2 cellular contexts compared by ENCODE assay signal in the genomic region with DNA sequence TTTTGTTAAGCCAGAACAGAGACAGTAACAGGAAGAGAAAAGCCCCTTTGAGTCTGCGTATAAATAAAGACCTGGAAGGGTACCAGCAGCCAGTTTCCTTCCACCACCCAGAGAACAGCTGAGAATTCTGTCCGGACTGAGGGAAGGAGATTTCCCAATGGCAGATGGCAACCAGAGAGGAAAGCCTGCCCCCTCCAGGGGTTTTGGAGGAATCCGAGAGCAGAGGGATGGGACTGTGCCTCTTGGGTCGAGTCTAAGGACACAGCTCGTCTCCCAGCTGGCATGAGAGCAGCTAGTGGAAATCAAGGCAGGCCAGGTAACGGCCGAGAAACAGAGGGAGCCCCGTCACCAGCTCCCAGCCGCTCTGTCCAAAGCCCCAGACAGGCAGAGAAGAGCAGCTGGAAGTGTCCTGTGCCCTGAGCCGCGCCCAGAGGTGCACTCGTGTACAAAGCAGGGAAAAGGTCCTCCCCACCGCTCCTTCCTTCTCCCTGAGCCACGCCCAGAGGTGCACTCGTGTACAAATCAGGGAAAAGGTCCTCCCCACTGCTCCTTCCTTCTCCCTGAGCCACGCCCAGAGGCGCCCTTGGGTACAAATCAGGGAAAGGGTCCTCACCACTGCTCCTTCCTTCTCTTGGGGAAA.
TF ChIP-seq lines count a peak whose summit lies in the region.

No MANE protein-coding gene starts in this region.

TF ChIP-seq in Ishikawa, 13 proteins besides CTCF, POLR2A, EP300 and RAD21 (continued from another document):
- TF ChIP-seq, protein P1, sequence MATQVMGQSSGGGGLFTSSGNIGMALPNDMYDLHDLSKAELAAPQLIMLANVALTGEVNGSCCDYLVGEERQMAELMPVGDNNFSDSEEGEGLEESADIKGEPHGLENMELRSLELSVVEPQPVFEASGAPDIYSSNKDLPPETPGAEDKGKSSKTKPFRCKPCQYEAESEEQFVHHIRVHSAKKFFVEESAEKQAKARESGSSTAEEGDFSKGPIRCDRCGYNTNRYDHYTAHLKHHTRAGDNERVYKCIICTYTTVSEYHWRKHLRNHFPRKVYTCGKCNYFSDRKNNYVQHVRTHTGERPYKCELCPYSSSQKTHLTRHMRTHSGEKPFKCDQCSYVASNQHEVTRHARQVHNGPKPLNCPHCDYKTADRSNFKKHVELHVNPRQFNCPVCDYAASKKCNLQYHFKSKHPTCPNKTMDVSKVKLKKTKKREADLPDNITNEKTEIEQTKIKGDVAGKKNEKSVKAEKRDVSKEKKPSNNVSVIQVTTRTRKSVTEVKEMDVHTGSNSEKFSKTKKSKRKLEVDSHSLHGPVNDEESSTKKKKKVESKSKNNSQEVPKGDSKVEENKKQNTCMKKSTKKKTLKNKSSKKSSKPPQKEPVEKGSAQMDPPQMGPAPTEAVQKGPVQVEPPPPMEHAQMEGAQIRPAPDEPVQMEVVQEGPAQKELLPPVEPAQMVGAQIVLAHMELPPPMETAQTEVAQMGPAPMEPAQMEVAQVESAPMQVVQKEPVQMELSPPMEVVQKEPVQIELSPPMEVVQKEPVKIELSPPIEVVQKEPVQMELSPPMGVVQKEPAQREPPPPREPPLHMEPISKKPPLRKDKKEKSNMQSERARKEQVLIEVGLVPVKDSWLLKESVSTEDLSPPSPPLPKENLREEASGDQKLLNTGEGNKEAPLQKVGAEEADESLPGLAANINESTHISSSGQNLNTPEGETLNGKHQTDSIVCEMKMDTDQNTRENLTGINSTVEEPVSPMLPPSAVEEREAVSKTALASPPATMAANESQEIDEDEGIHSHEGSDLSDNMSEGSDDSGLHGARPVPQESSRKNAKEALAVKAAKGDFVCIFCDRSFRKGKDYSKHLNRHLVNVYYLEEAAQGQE (IDR thresholded peaks at IDR 0.05; ENCODE audit: low read depth), result no peak
- TF ChIP-seq, protein P2, sequence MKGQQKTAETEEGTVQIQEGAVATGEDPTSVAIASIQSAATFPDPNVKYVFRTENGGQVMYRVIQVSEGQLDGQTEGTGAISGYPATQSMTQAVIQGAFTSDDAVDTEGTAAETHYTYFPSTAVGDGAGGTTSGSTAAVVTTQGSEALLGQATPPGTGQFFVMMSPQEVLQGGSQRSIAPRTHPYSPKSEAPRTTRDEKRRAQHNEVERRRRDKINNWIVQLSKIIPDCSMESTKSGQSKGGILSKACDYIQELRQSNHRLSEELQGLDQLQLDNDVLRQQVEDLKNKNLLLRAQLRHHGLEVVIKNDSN (IDR thresholded peaks at IDR 0.05), result no peak
- TF ChIP-seq EGR1 (IDR thresholded peaks at IDR 0.05), result no peak
- TF ChIP-seq CREB1 (IDR thresholded peaks at IDR 0.05; ENCODE audit: low read depth), result no peak
- TF ChIP-seq TAF1 (IDR thresholded peaks at IDR 0.05; ENCODE audit: low read depth), result no peak
- no peak for TF ChIP-seq NFIC (IDR thresholded peaks at IDR 0.05)
- no peak for TF ChIP-seq TCF12 (IDR thresholded peaks at IDR 0.05; ENCODE audit: low read depth)
- no peak for TF ChIP-seq YY1 (IDR thresholded peaks at IDR 0.05; ENCODE audit: low read depth)
- TF ChIP-seq ZBTB7A (IDR thresholded peaks at IDR 0.05; ENCODE audit: low read depth), result no peak

TF ChIP-seq in H1, 55 proteins besides CTCF, POLR2A, EP300 and RAD21 (continued from another document):
- TF ChIP-seq, protein P3, sequence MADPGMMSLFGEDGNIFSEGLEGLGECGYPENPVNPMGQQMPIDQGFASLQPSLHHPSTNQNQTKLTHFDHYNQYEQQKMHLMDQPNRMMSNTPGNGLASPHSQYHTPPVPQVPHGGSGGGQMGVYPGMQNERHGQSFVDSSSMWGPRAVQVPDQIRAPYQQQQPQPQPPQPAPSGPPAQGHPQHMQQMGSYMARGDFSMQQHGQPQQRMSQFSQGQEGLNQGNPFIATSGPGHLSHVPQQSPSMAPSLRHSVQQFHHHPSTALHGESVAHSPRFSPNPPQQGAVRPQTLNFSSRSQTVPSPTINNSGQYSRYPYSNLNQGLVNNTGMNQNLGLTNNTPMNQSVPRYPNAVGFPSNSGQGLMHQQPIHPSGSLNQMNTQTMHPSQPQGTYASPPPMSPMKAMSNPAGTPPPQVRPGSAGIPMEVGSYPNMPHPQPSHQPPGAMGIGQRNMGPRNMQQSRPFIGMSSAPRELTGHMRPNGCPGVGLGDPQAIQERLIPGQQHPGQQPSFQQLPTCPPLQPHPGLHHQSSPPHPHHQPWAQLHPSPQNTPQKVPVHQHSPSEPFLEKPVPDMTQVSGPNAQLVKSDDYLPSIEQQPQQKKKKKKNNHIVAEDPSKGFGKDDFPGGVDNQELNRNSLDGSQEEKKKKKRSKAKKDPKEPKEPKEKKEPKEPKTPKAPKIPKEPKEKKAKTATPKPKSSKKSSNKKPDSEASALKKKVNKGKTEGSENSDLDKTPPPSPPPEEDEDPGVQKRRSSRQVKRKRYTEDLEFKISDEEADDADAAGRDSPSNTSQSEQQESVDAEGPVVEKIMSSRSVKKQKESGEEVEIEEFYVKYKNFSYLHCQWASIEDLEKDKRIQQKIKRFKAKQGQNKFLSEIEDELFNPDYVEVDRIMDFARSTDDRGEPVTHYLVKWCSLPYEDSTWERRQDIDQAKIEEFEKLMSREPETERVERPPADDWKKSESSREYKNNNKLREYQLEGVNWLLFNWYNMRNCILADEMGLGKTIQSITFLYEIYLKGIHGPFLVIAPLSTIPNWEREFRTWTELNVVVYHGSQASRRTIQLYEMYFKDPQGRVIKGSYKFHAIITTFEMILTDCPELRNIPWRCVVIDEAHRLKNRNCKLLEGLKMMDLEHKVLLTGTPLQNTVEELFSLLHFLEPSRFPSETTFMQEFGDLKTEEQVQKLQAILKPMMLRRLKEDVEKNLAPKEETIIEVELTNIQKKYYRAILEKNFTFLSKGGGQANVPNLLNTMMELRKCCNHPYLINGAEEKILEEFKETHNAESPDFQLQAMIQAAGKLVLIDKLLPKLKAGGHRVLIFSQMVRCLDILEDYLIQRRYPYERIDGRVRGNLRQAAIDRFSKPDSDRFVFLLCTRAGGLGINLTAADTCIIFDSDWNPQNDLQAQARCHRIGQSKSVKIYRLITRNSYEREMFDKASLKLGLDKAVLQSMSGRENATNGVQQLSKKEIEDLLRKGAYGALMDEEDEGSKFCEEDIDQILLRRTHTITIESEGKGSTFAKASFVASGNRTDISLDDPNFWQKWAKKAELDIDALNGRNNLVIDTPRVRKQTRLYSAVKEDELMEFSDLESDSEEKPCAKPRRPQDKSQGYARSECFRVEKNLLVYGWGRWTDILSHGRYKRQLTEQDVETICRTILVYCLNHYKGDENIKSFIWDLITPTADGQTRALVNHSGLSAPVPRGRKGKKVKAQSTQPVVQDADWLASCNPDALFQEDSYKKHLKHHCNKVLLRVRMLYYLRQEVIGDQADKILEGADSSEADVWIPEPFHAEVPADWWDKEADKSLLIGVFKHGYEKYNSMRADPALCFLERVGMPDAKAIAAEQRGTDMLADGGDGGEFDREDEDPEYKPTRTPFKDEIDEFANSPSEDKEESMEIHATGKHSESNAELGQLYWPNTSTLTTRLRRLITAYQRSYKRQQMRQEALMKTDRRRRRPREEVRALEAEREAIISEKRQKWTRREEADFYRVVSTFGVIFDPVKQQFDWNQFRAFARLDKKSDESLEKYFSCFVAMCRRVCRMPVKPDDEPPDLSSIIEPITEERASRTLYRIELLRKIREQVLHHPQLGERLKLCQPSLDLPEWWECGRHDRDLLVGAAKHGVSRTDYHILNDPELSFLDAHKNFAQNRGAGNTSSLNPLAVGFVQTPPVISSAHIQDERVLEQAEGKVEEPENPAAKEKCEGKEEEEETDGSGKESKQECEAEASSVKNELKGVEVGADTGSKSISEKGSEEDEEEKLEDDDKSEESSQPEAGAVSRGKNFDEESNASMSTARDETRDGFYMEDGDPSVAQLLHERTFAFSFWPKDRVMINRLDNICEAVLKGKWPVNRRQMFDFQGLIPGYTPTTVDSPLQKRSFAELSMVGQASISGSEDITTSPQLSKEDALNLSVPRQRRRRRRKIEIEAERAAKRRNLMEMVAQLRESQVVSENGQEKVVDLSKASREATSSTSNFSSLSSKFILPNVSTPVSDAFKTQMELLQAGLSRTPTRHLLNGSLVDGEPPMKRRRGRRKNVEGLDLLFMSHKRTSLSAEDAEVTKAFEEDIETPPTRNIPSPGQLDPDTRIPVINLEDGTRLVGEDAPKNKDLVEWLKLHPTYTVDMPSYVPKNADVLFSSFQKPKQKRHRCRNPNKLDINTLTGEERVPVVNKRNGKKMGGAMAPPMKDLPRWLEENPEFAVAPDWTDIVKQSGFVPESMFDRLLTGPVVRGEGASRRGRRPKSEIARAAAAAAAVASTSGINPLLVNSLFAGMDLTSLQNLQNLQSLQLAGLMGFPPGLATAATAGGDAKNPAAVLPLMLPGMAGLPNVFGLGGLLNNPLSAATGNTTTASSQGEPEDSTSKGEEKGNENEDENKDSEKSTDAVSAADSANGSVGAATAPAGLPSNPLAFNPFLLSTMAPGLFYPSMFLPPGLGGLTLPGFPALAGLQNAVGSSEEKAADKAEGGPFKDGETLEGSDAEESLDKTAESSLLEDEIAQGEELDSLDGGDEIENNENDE (IDR thresholded peaks at IDR 0.05; ENCODE audit: insufficient replicate concordance, low read length), result no peak
- no peak for TF ChIP-seq GTF2F1 (IDR thresholded peaks at IDR 0.05; ENCODE audit: borderline replicate concordance, low read depth, low read length)
- TF ChIP-seq CEBPB (IDR thresholded peaks at IDR 0.05; ENCODE audit: low read depth, low read length), result peak; percentile 64
- no peak for TF ChIP-seq EGR1 (IDR thresholded peaks at IDR 0.05; ENCODE audit: borderline replicate concordance, low read depth, low read length)
- no peak for TF ChIP-seq SP4 (IDR thresholded peaks at IDR 0.05; ENCODE audit: low read length)
- TF ChIP-seq EZH2 (IDR thresholded peaks at IDR 0.05; ENCODE audit: low read depth, low read length, severe bottlenecking), result no peak
- TF ChIP-seq YY1 (IDR thresholded peaks at IDR 0.05; ENCODE audit: low read depth, low read length), result 0 out of 2 replicates have a peak, but pooled peaks have one; percentile 16
